1 cellular context compared by ENCODE assay signal in the genomic region with DNA sequence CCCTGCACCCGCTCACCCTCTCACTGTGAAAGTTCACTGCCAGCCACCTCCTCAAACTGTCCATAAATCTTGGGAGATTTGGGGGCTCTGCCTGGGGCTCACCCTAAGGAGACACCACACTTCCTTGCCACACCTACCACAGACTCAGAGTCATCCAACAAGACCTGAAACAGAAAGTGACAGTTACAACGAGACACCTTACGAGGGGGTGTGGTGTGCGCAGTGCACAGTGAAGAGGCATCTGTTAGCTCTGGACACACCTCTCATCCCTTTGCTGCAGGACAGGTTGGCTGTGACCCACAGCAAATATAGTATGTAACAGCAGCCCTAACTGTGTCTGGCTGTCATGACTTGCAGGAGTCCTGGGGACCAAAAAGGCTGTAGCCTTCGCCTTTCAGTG.
TF ChIP-seq lines count a peak whose summit lies in the region.

No MANE protein-coding gene starts in this region.

TF ChIP-seq in SK-N-SH treated with all-trans-retinoic acid at 6 μM for 48 hours, 23 proteins besides CTCF, POLR2A, EP300 and RAD21 (continued from another document):
- no peak for TF ChIP-seq BACH2 (CRISPR knock-in tag; IDR thresholded peaks at IDR 0.05; ENCODE audit: borderline replicate concordance)
- TF ChIP-seq RARB (CRISPR knock-in tag; IDR thresholded peaks at IDR 0.05) = no peak
- TF ChIP-seq TOX (CRISPR knock-in tag; IDR thresholded peaks at IDR 0.05; ENCODE audit: borderline replicate concordance) = no peak
- no peak for TF ChIP-seq GLIS3 (CRISPR knock-in tag; IDR thresholded peaks at IDR 0.05)
- TF ChIP-seq ARNTL (CRISPR knock-in tag; IDR thresholded peaks at IDR 0.05; ENCODE audit: borderline replicate concordance, low read depth) = no peak
TF ChIP-seq in SK-N-SH treated with all-trans-retinoic acid at 6 μM for 48 hours: peak in this region for 0.
